8 cellular contexts compared by ENCODE assay signal in genomic region chr2:230849633-230850357, GRCh38. TPM values are rescaled to one million over a fixed set of nuclear protein-coding genes. Genes with fewer than 3 reads are reported as not detected.
DNase-seq lines count a peak whose midpoint lies in the region; ATAC-seq and TF ChIP-seq lines count a peak whose summit lies in the region.

No MANE protein-coding gene starts in this region.

- no peaks in the 10 kb centered on the region for H3K27me3 ChIP-seq in naive thymus-derived CD4-positive, alpha-beta T cell (ENCODE audit: control insufficient read depth in 2 of 2, insufficient read depth in 2 of 2, low read length in 2 of 2)
- no peaks in the 10 kb centered on the region for H3K27me3 ChIP-seq in aorta (ENCODE audit: control insufficient read depth in 1 of 2, insufficient read depth in 2 of 2, low read length in 1 of 2)

- no peaks in the 10 kb centered on the region for H3K9me3 ChIP-seq in naive thymus-derived CD4-positive, alpha-beta T cell (ENCODE audit: control insufficient read depth in 2 of 3, low read length in 3 of 3)
- H3K9me3 ChIP-seq in aorta (ENCODE audit: control insufficient read depth, low read length), result no peaks in the 10 kb centered on the region

- peak; percentile 89 for TF ChIP-seq CTCF in cardiac fibroblast (IDR thresholded peaks at IDR 0.05; ENCODE audit: low read depth, low read length)

- peaks cover 0 to 3% of the 10 kb centered on the region in 2 donors for H3K4me1 ChIP-seq in naive thymus-derived CD4-positive, alpha-beta T cell (ENCODE audit: control insufficient read depth in 2 of 2, insufficient read depth in 2 of 2, low read length in 2 of 2)
- no peaks in the 10 kb centered on the region for H3K4me1 ChIP-seq in aorta (ENCODE audit: control insufficient read depth in 1 of 2, insufficient read depth in 2 of 2, low read length in 2 of 2)

- no peaks in the 10 kb centered on the region for H3K36me3 ChIP-seq in naive thymus-derived CD4-positive, alpha-beta T cell (ENCODE audit: control insufficient read depth in 2 of 3, insufficient read depth in 3 of 3, low read length in 3 of 3)
- no peaks in the 10 kb centered on the region for H3K36me3 ChIP-seq in aorta (ENCODE audit: control insufficient read depth in 1 of 2, insufficient read depth in 2 of 2, low read length in 1 of 2)

- H3K4me3 Mint-ChIP-seq in naive thymus-derived CD4-positive, alpha-beta T cell, result no peak overlapping the region

- H3K9me3 Mint-ChIP-seq in naive thymus-derived CD4-positive, alpha-beta T cell, result peaks cover 0 to 4% (median 0%) of the 10 kb centered on the region in 11 donors

- peaks cover 3 to 12% (median 6%) of the 10 kb centered on the region in 7 donors for H3K4me1 Mint-ChIP-seq in naive thymus-derived CD4-positive, alpha-beta T cell

- intact Hi-C loops in naive thymus-derived CD4-positive, alpha-beta T cell (cut with micrococcal nuclease), result loop anchor here in 1 of 2 donors (2.0 kb wide), 1 partner anchor 55 kb away; no protein-coding TSS in a partner anchor
- intact Hi-C loops in aorta (cut with DNase I), result loop anchor here in 1 of 2 donors (2.0 to 5.0 kb wide), 2 partner anchors 65 to 138 kb away; no protein-coding TSS in a partner anchor

- H3K27me3 Mint-ChIP-seq in naive thymus-derived CD4-positive, alpha-beta T cell, result peaks cover 10 to 74% (median 38%) of the 10 kb centered on the region in 5 donors

- peak; percentile 74 for DNase-seq in activated gamma-delta T cell treated with Interleukin-2 at 50 U/mL for 16 hours
- DNase-seq in activated gamma-delta T cell (lab: John Stamatoyannopoulos, UW), result no peak
- DNase-seq in activated CD4-positive, CD25-positive, alpha-beta regulatory T cell treated with anti-CD3 and anti-CD28 coated beads, Interleukin-2, amount 50 U/mL, for 16 hours (ENCODE audit: low read depth, low spot score), result peak; percentile 61
- DNase-seq in cardiac fibroblast (ENCODE audit: low read depth in 2 of 2), result peak; percentile 30 to 47
- peak in 8 of 9 donors; percentile 46 to 82 (median 56) for DNase-seq in naive thymus-derived CD4-positive, alpha-beta T cell
- DNase-seq in stimulated activated naive CD8-positive, alpha-beta T cell treated with anti-CD3 and anti-CD28 coated beads, Interleukin-15, Interleukin-2, amounts not matched to agents 100 U/mL and 50 U/mL, for 24 hours, result peak; percentile 80
- no peak for DNase-seq in aorta
- no peak for DNase-seq in DMS79 treated with DMSO at 0.1 percent for 48 hours (lab: John Stamatoyannopoulos, UW)

- CTCF ChIA-PET in naive thymus-derived CD4-positive, alpha-beta T cell (lab: Charles Lee), result interaction anchor here (0.7 to 2.8 kb wide), 7 partner anchors 11 to 156 kb away, joined by 3 to 11 read pairs (median 4); no protein-coding TSS in a partner anchor

- WGBS in aorta, 2 donors, result 61 to 66% methylated on average over 40 of the region's 40 CpGs

- no peaks in the 10 kb centered on the region for H3K36me3 Mint-ChIP-seq in naive thymus-derived CD4-positive, alpha-beta T cell

- POLR2A ChIA-PET in naive thymus-derived CD4-positive, alpha-beta T cell (lab: Charles Lee), result no interaction called here

- H3K27ac ChIP-seq in naive thymus-derived CD4-positive, alpha-beta T cell (ENCODE audit: low read depth, low read length), result no peak overlapping the region
- H3K27ac ChIP-seq in aorta (ENCODE audit: low read depth in 1 of 2, low read length in 2 of 2), result no peak overlapping the region

- H3K4me3 ChIP-seq in cardiac fibroblast (replicated peaks in 1 of 2; ENCODE audit: low read depth in 2 of 2, low read length in 2 of 2) (no peak overlapping the region), aorta (ENCODE audit: low read length in 2 of 2) (no peak overlapping the region)
- no peak overlapping the region for H3K4me3 ChIP-seq in naive thymus-derived CD4-positive, alpha-beta T cell (ENCODE audit: low read length)

- ATAC-seq in naive thymus-derived CD4-positive, alpha-beta T cell, result peak; percentile 64
- no peak for ATAC-seq in stimulated activated naive CD8-positive, alpha-beta T cell treated with anti-CD3 and anti-CD28 coated beads, Interleukin-15, Interleukin-2, amounts not matched to agents 100 U/mL and 50 U/mL, for 24 hours
- ATAC-seq in aorta (ENCODE audit: low FRiP score), result no peak

- peak overlapping the region in 3 of 9 donors; percentile 29 to 46 (median 45) for H3K27ac Mint-ChIP-seq in naive thymus-derived CD4-positive, alpha-beta T cell

RNA-seq across cellular contexts. Expression of gene ITM2C, which starts 14.9 kb away (rescaled TPM):
- 10 to 100 TPM in 4 of 5 experiments, 1 to 10 TPM in 1; 7.4 to 27.7 (median 24.7) TPM for total RNA-seq in naive thymus-derived CD4-positive, alpha-beta T cell
- polyA plus RNA-seq in naive thymus-derived CD4-positive, alpha-beta T cell, result 10 to 100 TPM; 36.2 to 37.4 TPM
- total RNA-seq in aorta, result 10 to 100 TPM; 59.6 to 99.5 TPM
- 100 to 1,000 TPM in 1 of 2 donors, 10 to 100 TPM in 1; 81.5 to 117 TPM for polyA plus RNA-seq in aorta

Comparison
In these comparisons a context has a peak if more than half of its experiments do, and no peak if none do; other contexts are left out.
1. DNase-seq: peak in activated gamma-delta T cell treated with Interleukin-2 at 50 U/mL for 16 hours (single experiment), activated CD4-positive, CD25-positive, alpha-beta regulatory T cell treated with anti-CD3 and anti-CD28 coated beads, Interleukin-2, amount 50 U/mL, for 16 hours (single experiment), cardiac fibroblast (2 of 2), naive thymus-derived CD4-positive, alpha-beta T cell (8 of 9) and stimulated activated naive CD8-positive, alpha-beta T cell treated with anti-CD3 and anti-CD28 coated beads, Interleukin-15, Interleukin-2, amounts not matched to agents 100 U/mL and 50 U/mL, for 24 hours (single experiment); none in activated gamma-delta T cell (single experiment), aorta (0 of 2) and DMS79 treated with DMSO at 0.1 percent for 48 hours (single experiment).